In genomic region chr3:177379045-177379444, GRCh38 we compare ENCODE assay signal across 2 cellular contexts.
TF ChIP-seq lines count a peak whose summit lies in the region.

No MANE protein-coding gene starts in this region.

TF ChIP-seq in HCT116, 20 proteins besides CTCF, POLR2A, EP300 and RAD21 (continued from another document):
- TF ChIP-seq ZNF274 (IDR thresholded peaks at IDR 0.05; ENCODE audit: low read depth, low read length) (no peak), JUND (IDR thresholded peaks at IDR 0.05) (no peak), TCF7L2 (IDR thresholded peaks at IDR 0.05; ENCODE audit: borderline replicate concordance, extremely low read depth, insufficient read depth, insufficient read length) (no peak)
- TF ChIP-seq, protein P1, sequence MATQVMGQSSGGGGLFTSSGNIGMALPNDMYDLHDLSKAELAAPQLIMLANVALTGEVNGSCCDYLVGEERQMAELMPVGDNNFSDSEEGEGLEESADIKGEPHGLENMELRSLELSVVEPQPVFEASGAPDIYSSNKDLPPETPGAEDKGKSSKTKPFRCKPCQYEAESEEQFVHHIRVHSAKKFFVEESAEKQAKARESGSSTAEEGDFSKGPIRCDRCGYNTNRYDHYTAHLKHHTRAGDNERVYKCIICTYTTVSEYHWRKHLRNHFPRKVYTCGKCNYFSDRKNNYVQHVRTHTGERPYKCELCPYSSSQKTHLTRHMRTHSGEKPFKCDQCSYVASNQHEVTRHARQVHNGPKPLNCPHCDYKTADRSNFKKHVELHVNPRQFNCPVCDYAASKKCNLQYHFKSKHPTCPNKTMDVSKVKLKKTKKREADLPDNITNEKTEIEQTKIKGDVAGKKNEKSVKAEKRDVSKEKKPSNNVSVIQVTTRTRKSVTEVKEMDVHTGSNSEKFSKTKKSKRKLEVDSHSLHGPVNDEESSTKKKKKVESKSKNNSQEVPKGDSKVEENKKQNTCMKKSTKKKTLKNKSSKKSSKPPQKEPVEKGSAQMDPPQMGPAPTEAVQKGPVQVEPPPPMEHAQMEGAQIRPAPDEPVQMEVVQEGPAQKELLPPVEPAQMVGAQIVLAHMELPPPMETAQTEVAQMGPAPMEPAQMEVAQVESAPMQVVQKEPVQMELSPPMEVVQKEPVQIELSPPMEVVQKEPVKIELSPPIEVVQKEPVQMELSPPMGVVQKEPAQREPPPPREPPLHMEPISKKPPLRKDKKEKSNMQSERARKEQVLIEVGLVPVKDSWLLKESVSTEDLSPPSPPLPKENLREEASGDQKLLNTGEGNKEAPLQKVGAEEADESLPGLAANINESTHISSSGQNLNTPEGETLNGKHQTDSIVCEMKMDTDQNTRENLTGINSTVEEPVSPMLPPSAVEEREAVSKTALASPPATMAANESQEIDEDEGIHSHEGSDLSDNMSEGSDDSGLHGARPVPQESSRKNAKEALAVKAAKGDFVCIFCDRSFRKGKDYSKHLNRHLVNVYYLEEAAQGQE (IDR thresholded peaks at IDR 0.05; ENCODE audit: low read depth): no peak

TF ChIP-seq in HepG2, 621 proteins besides CTCF, POLR2A, EP300 and RAD21 (continued from another document):
- TF ChIP-seq, protein P2, sequence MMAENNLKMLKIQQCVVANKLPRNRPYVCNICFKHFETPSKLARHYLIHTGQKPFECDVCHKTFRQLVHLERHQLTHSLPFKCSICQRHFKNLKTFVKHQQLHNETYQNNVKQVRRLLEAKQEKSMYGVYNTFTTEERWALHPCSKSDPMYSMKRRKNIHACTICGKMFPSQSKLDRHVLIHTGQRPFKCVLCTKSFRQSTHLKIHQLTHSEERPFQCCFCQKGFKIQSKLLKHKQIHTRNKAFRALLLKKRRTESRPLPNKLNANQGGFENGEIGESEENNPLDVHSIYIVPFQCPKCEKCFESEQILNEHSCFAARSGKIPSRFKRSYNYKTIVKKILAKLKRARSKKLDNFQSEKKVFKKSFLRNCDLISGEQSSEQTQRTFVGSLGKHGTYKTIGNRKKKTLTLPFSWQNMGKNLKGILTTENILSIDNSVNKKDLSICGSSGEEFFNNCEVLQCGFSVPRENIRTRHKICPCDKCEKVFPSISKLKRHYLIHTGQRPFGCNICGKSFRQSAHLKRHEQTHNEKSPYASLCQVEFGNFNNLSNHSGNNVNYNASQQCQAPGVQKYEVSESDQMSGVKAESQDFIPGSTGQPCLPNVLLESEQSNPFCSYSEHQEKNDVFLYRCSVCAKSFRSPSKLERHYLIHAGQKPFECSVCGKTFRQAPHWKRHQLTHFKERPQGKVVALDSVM (CRISPR knock-in tag; IDR thresholded peaks at IDR 0.05): no peak
- TF ChIP-seq SMC3 (IDR thresholded peaks at IDR 0.05; ENCODE audit: low read length) (peak; percentile 91), ZNF326 (CRISPR knock-in tag; IDR thresholded peaks at IDR 0.05; ENCODE audit: borderline replicate concordance) (no peak), MXI1 (IDR thresholded peaks at IDR 0.05; ENCODE audit: borderline replicate concordance, low read depth, low read length) (no peak), TEAD3 (CRISPR knock-in tag; optimal IDR thresholded peaks at IDR 0.05; ENCODE audit: borderline replicate concordance) (peak; percentile 12), STAG1 (CRISPR knock-in tag; IDR thresholded peaks at IDR 0.05) (peak; percentile 92), ZNF546 (CRISPR knock-in tag; conservative IDR thresholded peaks at IDR 0.05) (no peak)
